1 cellular context compared by ENCODE assay signal in the genomic region with DNA sequence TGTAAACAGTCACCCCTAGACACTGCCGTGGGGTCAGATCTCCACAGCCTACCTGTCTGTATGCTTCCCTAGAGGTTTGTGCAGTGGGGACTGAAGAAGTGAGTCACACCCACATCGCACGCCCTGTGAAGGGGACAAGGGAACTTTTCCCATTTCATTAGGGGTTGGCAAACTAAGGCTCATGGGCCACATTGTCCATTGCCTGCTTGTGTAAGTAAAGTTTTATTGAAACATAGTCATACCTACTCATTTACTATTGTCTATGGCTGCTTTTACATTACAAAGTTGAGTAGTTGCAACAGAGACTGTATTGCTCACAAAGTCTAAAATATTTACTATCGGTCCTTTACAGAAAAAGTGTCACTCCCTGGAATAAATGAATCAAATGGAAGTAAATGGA.
TF ChIP-seq lines count a peak whose summit lies in the region.

No MANE protein-coding gene starts in this region.

TF ChIP-seq in K562, 482 proteins besides CTCF, POLR2A, EP300 and RAD21:
- TF ChIP-seq SMARCB1 (IDR thresholded peaks at IDR 0.05; ENCODE audit: insufficient read length, low read depth), result no peak
- TF ChIP-seq ZBTB40 (IDR thresholded peaks at IDR 0.05), result peak; percentile 87
- TF ChIP-seq ZBTB40 (CRISPR knock-in tag; IDR thresholded peaks at IDR 0.05), result peak; percentile 73
- no peak for TF ChIP-seq PURB (CRISPR knock-in tag; IDR thresholded peaks at IDR 0.05; ENCODE audit: low read depth)
- no peak for TF ChIP-seq ZNF444 (CRISPR knock-in tag; IDR thresholded peaks at IDR 0.05)
- TF ChIP-seq, protein P1, sequence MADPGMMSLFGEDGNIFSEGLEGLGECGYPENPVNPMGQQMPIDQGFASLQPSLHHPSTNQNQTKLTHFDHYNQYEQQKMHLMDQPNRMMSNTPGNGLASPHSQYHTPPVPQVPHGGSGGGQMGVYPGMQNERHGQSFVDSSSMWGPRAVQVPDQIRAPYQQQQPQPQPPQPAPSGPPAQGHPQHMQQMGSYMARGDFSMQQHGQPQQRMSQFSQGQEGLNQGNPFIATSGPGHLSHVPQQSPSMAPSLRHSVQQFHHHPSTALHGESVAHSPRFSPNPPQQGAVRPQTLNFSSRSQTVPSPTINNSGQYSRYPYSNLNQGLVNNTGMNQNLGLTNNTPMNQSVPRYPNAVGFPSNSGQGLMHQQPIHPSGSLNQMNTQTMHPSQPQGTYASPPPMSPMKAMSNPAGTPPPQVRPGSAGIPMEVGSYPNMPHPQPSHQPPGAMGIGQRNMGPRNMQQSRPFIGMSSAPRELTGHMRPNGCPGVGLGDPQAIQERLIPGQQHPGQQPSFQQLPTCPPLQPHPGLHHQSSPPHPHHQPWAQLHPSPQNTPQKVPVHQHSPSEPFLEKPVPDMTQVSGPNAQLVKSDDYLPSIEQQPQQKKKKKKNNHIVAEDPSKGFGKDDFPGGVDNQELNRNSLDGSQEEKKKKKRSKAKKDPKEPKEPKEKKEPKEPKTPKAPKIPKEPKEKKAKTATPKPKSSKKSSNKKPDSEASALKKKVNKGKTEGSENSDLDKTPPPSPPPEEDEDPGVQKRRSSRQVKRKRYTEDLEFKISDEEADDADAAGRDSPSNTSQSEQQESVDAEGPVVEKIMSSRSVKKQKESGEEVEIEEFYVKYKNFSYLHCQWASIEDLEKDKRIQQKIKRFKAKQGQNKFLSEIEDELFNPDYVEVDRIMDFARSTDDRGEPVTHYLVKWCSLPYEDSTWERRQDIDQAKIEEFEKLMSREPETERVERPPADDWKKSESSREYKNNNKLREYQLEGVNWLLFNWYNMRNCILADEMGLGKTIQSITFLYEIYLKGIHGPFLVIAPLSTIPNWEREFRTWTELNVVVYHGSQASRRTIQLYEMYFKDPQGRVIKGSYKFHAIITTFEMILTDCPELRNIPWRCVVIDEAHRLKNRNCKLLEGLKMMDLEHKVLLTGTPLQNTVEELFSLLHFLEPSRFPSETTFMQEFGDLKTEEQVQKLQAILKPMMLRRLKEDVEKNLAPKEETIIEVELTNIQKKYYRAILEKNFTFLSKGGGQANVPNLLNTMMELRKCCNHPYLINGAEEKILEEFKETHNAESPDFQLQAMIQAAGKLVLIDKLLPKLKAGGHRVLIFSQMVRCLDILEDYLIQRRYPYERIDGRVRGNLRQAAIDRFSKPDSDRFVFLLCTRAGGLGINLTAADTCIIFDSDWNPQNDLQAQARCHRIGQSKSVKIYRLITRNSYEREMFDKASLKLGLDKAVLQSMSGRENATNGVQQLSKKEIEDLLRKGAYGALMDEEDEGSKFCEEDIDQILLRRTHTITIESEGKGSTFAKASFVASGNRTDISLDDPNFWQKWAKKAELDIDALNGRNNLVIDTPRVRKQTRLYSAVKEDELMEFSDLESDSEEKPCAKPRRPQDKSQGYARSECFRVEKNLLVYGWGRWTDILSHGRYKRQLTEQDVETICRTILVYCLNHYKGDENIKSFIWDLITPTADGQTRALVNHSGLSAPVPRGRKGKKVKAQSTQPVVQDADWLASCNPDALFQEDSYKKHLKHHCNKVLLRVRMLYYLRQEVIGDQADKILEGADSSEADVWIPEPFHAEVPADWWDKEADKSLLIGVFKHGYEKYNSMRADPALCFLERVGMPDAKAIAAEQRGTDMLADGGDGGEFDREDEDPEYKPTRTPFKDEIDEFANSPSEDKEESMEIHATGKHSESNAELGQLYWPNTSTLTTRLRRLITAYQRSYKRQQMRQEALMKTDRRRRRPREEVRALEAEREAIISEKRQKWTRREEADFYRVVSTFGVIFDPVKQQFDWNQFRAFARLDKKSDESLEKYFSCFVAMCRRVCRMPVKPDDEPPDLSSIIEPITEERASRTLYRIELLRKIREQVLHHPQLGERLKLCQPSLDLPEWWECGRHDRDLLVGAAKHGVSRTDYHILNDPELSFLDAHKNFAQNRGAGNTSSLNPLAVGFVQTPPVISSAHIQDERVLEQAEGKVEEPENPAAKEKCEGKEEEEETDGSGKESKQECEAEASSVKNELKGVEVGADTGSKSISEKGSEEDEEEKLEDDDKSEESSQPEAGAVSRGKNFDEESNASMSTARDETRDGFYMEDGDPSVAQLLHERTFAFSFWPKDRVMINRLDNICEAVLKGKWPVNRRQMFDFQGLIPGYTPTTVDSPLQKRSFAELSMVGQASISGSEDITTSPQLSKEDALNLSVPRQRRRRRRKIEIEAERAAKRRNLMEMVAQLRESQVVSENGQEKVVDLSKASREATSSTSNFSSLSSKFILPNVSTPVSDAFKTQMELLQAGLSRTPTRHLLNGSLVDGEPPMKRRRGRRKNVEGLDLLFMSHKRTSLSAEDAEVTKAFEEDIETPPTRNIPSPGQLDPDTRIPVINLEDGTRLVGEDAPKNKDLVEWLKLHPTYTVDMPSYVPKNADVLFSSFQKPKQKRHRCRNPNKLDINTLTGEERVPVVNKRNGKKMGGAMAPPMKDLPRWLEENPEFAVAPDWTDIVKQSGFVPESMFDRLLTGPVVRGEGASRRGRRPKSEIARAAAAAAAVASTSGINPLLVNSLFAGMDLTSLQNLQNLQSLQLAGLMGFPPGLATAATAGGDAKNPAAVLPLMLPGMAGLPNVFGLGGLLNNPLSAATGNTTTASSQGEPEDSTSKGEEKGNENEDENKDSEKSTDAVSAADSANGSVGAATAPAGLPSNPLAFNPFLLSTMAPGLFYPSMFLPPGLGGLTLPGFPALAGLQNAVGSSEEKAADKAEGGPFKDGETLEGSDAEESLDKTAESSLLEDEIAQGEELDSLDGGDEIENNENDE (IDR thresholded peaks at IDR 0.05; ENCODE audit: low read depth, low read length), result no peak
